Comparison of ENCODE assay signal across 9 cellular contexts in genomic region chr1:78297828-78298227, GRCh38.
"Had no signal": no experiment of that assay in that cellular context is flagged by ENCODE, and none has a peak within 500 bp of the region (broad histone marks: within the 10 kb centered on the region; RNA-seq: fewer than 3 reads in every experiment).

No MANE protein-coding gene starts in this region.

- H3K4me3 ChIP-seq: pancreas had no signal

- DNase-seq: activated naive CD4-positive, alpha-beta T cell treated with anti-CD3 and anti-CD28 coated beads for 36 hours; activated naive CD8-positive, alpha-beta T cell treated with anti-CD3 and anti-CD28 coated beads, Interleukin-2, amount 50 U/mL, for 24 hours; aorta; dermis blood vessel endothelial cell; islet precursor cell; naive B cell; pancreas; T-helper 2 cell had no signal

- H3K9me3 ChIP-seq: pancreas had no signal

- H3K27ac ChIP-seq: epithelial cell of prostate, pancreas had no signal

- H3K27me3 ChIP-seq: pancreas had no signal

- H3K36me3 ChIP-seq: pancreas had no signal

- H3K4me1 ChIP-seq: pancreas had no signal
